1 cellular context compared by ENCODE assay signal in the genomic region with DNA sequence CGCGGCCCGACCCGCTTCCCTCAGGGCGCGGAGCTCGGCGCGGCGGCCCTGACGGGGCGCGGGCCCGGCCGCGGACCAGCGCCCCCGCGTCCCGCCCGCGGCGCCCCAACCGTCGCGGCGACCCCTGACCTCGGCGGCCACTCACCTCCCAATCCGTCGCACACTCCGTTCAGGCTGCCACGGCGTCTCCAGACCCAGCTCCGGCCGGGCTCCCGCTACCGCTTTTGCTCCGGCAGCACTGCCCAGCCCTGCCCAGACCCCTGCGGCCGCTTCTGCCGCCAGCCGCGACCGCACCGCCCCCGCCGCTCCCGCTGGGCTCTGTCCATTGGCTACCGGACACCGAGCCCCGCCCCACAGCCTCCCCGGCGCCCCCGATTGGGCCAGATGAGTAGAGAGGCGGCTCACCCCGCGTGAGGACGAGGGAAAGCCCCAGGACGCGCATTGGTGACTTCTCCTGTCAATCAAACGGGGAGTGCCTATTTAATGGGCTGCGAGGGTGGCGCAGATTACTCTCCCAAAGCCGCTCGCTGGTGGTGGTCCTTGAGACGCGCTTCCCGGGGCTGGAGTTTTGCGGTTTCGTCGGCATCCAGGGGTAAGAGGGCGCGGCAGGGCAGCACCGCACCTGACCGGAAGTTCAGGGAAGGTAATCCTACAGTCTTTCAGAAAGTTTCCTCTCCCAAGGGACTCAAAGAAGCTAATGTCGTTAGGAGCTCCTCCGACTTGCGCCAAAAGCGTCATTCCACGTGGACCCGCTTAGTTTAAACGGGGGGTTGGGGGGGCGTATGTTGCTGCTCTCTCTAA.
A peak's percentile ranks its signal among the peaks of the same experiment; 100 is the strongest.
TF ChIP-seq lines count a peak whose summit lies in the region.

Gene PACSIN2 (minus strand): TSS at position 274 of the 801 bp plus-strand sequence. CDS start 103,069 bp downstream, outside the sequence.

TF ChIP-seq in HepG2, 621 proteins besides CTCF, POLR2A, EP300 and RAD21 (continued from another document and continues in another):
- TF ChIP-seq, protein P1, sequence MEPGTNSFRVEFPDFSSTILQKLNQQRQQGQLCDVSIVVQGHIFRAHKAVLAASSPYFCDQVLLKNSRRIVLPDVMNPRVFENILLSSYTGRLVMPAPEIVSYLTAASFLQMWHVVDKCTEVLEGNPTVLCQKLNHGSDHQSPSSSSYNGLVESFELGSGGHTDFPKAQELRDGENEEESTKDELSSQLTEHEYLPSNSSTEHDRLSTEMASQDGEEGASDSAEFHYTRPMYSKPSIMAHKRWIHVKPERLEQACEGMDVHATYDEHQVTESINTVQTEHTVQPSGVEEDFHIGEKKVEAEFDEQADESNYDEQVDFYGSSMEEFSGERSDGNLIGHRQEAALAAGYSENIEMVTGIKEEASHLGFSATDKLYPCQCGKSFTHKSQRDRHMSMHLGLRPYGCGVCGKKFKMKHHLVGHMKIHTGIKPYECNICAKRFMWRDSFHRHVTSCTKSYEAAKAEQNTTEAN (CRISPR knock-in tag; conservative IDR thresholded peaks at IDR 0.05): 0 out of 2 replicates have a peak, but pooled peaks have one; percentile 28
- peak; percentile 91; the same call in 1 of the 2 replicates for TF ChIP-seq GATA4 (IDR thresholded peaks at IDR 0.05; ENCODE audit: borderline replicate concordance, low read depth)
- no peak; the same call in 1 of the 2 replicates for TF ChIP-seq MEIS2 (CRISPR knock-in tag; IDR thresholded peaks at IDR 0.05)
- no peak for TF ChIP-seq U2AF2 (IDR thresholded peaks at IDR 0.05; ENCODE audit: low read depth, low read length)
- peak; percentile 58; the same call in 1 of the 2 replicates for TF ChIP-seq ZSCAN25 (CRISPR knock-in tag; IDR thresholded peaks at IDR 0.05)
- TF ChIP-seq EZH2 (conservative IDR thresholded peaks at IDR 0.05; ENCODE audit: low read depth, low read length): no peak
- no peak for TF ChIP-seq NCOA5 (CRISPR knock-in tag; IDR thresholded peaks at IDR 0.05)
- no peak for TF ChIP-seq PBX3 (CRISPR knock-in tag; IDR thresholded peaks at IDR 0.05; ENCODE audit: borderline replicate concordance)
- no peak for TF ChIP-seq ZNF576 (CRISPR knock-in tag; IDR thresholded peaks at IDR 0.05)
- TF ChIP-seq YEATS2 (CRISPR knock-in tag; IDR thresholded peaks at IDR 0.05; ENCODE audit: borderline replicate concordance): no peak
- TF ChIP-seq ZNF431 (CRISPR knock-in tag; IDR thresholded peaks at IDR 0.05; ENCODE audit: borderline replicate concordance, low read depth): no peak
- TF ChIP-seq HNF1A (IDR thresholded peaks at IDR 0.05; ENCODE audit: low read depth): no peak
- TF ChIP-seq HNF1A (CRISPR knock-in tag; IDR thresholded peaks at IDR 0.05; ENCODE audit: borderline replicate concordance): 0 out of 2 replicates have a peak, but pooled peaks have one; percentile 12
- no peak for TF ChIP-seq ZNF879 (CRISPR knock-in tag; IDR thresholded peaks at IDR 0.05)
- no peak for TF ChIP-seq ZNF549 (CRISPR knock-in tag; IDR thresholded peaks at IDR 0.05)
- TF ChIP-seq MBD4 (IDR thresholded peaks at IDR 0.05; ENCODE audit: borderline replicate concordance, low read length): no peak
- TF ChIP-seq ZFYVE20 (CRISPR knock-in tag; IDR thresholded peaks at IDR 0.05; ENCODE audit: borderline replicate concordance, low read depth): no peak
- TF ChIP-seq KDM1A (CRISPR knock-in tag; IDR thresholded peaks at IDR 0.05): no peak
- TF ChIP-seq NFKB2 (CRISPR knock-in tag; IDR thresholded peaks at IDR 0.05; ENCODE audit: borderline replicate concordance): 0 out of 2 replicates have a peak, but pooled peaks have one; percentile 30
- TF ChIP-seq, protein P2, sequence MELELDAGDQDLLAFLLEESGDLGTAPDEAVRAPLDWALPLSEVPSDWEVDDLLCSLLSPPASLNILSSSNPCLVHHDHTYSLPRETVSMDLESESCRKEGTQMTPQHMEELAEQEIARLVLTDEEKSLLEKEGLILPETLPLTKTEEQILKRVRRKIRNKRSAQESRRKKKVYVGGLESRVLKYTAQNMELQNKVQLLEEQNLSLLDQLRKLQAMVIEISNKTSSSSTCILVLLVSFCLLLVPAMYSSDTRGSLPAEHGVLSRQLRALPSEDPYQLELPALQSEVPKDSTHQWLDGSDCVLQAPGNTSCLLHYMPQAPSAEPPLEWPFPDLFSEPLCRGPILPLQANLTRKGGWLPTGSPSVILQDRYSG (CRISPR knock-in tag; IDR thresholded peaks at IDR 0.05): 0 out of 2 replicates have a peak, but pooled peaks have one; percentile 72
- TF ChIP-seq TBX3 (IDR thresholded peaks at IDR 0.05; ENCODE audit: borderline replicate concordance): no peak
- no peak for TF ChIP-seq SMC3 (IDR thresholded peaks at IDR 0.05; ENCODE audit: low read length)
- no peak for TF ChIP-seq ZNF569 (CRISPR knock-in tag; IDR thresholded peaks at IDR 0.05; ENCODE audit: borderline replicate concordance)
- TF ChIP-seq GATAD1 (CRISPR knock-in tag; IDR thresholded peaks at IDR 0.05): peak; percentile 75
- peak; percentile 37; the same call in 1 of the 2 replicates for TF ChIP-seq ZFP36L1 (CRISPR knock-in tag; IDR thresholded peaks at IDR 0.05)
- peak; percentile 3; the same call in 1 of the 2 replicates for TF ChIP-seq SAFB2 (CRISPR knock-in tag; IDR thresholded peaks at IDR 0.05; ENCODE audit: borderline replicate concordance, low read depth)
- TF ChIP-seq, protein P3, sequence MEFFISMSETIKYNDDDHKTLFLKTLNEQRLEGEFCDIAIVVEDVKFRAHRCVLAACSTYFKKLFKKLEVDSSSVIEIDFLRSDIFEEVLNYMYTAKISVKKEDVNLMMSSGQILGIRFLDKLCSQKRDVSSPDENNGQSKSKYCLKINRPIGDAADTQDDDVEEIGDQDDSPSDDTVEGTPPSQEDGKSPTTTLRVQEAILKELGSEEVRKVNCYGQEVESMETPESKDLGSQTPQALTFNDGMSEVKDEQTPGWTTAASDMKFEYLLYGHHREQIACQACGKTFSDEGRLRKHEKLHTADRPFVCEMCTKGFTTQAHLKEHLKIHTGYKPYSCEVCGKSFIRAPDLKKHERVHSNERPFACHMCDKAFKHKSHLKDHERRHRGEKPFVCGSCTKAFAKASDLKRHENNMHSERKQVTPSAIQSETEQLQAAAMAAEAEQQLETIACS (CRISPR knock-in tag; IDR thresholded peaks at IDR 0.05): no peak
- no peak for TF ChIP-seq SP1 (IDR thresholded peaks at IDR 0.05)
- TF ChIP-seq SP1 (CRISPR knock-in tag; IDR thresholded peaks at IDR 0.05): peak; percentile 79
- TF ChIP-seq, protein P4, sequence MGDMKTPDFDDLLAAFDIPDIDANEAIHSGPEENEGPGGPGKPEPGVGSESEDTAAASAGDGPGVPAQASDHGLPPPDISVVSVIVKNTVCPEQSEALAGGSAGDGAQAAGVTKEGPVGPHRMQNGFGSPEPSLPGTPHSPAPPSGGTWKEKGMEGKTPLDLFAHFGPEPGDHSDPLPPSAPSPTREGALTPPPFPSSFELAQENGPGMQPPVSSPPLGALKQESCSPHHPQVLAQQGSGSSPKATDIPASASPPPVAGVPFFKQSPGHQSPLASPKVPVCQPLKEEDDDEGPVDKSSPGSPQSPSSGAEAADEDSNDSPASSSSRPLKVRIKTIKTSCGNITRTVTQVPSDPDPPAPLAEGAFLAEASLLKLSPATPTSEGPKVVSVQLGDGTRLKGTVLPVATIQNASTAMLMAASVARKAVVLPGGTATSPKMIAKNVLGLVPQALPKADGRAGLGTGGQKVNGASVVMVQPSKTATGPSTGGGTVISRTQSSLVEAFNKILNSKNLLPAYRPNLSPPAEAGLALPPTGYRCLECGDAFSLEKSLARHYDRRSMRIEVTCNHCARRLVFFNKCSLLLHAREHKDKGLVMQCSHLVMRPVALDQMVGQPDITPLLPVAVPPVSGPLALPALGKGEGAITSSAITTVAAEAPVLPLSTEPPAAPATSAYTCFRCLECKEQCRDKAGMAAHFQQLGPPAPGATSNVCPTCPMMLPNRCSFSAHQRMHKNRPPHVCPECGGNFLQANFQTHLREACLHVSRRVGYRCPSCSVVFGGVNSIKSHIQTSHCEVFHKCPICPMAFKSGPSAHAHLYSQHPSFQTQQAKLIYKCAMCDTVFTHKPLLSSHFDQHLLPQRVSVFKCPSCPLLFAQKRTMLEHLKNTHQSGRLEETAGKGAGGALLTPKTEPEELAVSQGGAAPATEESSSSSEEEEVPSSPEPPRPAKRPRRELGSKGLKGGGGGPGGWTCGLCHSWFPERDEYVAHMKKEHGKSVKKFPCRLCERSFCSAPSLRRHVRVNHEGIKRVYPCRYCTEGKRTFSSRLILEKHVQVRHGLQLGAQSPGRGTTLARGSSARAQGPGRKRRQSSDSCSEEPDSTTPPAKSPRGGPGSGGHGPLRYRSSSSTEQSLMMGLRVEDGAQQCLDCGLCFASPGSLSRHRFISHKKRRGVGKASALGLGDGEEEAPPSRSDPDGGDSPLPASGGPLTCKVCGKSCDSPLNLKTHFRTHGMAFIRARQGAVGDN (CRISPR knock-in tag; IDR thresholded peaks at IDR 0.05): peak; percentile 86
- TF ChIP-seq CBX1 (IDR thresholded peaks at IDR 0.05; ENCODE audit: low read depth): no peak
- peak; percentile 85 for TF ChIP-seq ZBTB38 (CRISPR knock-in tag; IDR thresholded peaks at IDR 0.05)
- TF ChIP-seq, protein P5, sequence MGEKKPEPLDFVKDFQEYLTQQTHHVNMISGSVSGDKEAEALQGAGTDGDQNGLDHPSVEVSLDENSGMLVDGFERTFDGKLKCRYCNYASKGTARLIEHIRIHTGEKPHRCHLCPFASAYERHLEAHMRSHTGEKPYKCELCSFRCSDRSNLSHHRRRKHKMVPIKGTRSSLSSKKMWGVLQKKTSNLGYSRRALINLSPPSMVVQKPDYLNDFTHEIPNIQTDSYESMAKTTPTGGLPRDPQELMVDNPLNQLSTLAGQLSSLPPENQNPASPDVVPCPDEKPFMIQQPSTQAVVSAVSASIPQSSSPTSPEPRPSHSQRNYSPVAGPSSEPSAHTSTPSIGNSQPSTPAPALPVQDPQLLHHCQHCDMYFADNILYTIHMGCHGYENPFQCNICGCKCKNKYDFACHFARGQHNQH (CRISPR knock-in tag; IDR thresholded peaks at IDR 0.05): peak; percentile 86
- peak; percentile 59 for TF ChIP-seq ZFX (CRISPR knock-in tag; IDR thresholded peaks at IDR 0.05; ENCODE audit: low read depth)
- TF ChIP-seq ZNF781 (CRISPR knock-in tag; IDR thresholded peaks at IDR 0.05; ENCODE audit: borderline replicate concordance, not compliant biosample characterization): peak; percentile 86
- TF ChIP-seq UBTF (CRISPR knock-in tag; IDR thresholded peaks at IDR 0.05): peak; percentile 60; the same call in 1 of the 2 replicates
- no peak for TF ChIP-seq RARG (CRISPR knock-in tag; IDR thresholded peaks at IDR 0.05; ENCODE audit: low read depth)
- TF ChIP-seq REL (CRISPR knock-in tag; conservative IDR thresholded peaks at IDR 0.05): no peak
- no peak; the same call in 1 of the 2 replicates for TF ChIP-seq CENPBD1 (CRISPR knock-in tag; IDR thresholded peaks at IDR 0.05; ENCODE audit: borderline replicate concordance, low read depth)
- TF ChIP-seq BCL6 (CRISPR knock-in tag; IDR thresholded peaks at IDR 0.05): peak; percentile 38; the same call in 1 of the 2 replicates
